ENCODE assay signal across 10 cellular contexts in genomic region chr6:44269168-44269920, GRCh38. TPM values are rescaled to one million over a fixed set of nuclear protein-coding genes. Genes with fewer than 3 reads are reported as not detected.
DNase-seq lines count a peak whose midpoint lies in the region; ATAC-seq and TF ChIP-seq lines count a peak whose summit lies in the region.
"Had no signal": no experiment of that assay in that cellular context is flagged by ENCODE, and none has a peak within 500 bp of the region (broad histone marks: within the 10 kb centered on the region; RNA-seq: fewer than 3 reads in every experiment).

No MANE protein-coding gene starts in this region.

- no peak for ATAC-seq in left cardiac atrium
- ATAC-seq in heart right ventricle, result no peak
- ATAC-seq in stimulated activated naive CD8-positive, alpha-beta T cell treated with anti-CD3 and anti-CD28 coated beads, Interleukin-15, amount 100 ng/mL, for 72 hours, result no peak
- ATAC-seq: right lobe of liver had no signal

- H3K4me3 ChIP-seq in heart right ventricle (no peak overlapping the region), WERI-Rb-1 (ENCODE audit: low read depth, low read length) (peak overlapping the region; percentile 48), iPS-20b (ENCODE audit: low read length) (peak overlapping the region; percentile 58)
- H3K4me3 ChIP-seq: right lobe of liver had no signal

- WGBS in heart right ventricle, 2 donors, result 67 to 91% methylated on average over 1 of the region's 1 CpG

- CTCF ChIA-PET in GM10248 (lab: Yijun Ruan, JAX), result interaction anchor here (0.9 to 7.3 kb wide), 20 partner anchors 9 to 206 kb away, joined by 3 to 182 read pairs (median 7); partner anchors contain the start of gene AARS2

- POLR2A ChIA-PET in GM10248 (lab: Yijun Ruan, JAX), result no interaction called here

- H3K4me3 Mint-ChIP-seq in stimulated activated naive CD8-positive, alpha-beta T cell treated with anti-CD3 and anti-CD28 coated beads, Interleukin-15, amount 100 ng/mL, for 72 hours, result peak overlapping the region; percentile 64 to 77

- DNase-seq in left cardiac atrium (peak; percentile 8), heart right ventricle (no peak), WERI-Rb-1 (no peak), GM10248 (ENCODE audit: extremely low spot score) (no peak), amygdala (lab: John Stamatoyannopoulos, UW) (no peak), NCI-H510A (lab: John Stamatoyannopoulos, UW) (no peak)
- DNase-seq in stimulated activated naive CD8-positive, alpha-beta T cell treated with anti-CD3 and anti-CD28 coated beads, Interleukin-15, amount 100 ng/mL, for 72 hours, result no peak

- no peak overlapping the region; the same call in 1 of the 2 replicates for H3K9ac ChIP-seq in iPS-20b (ENCODE audit: low read depth, low read length)

- no peak overlapping the region for H3K27ac Mint-ChIP-seq in stimulated activated naive CD8-positive, alpha-beta T cell treated with anti-CD3 and anti-CD28 coated beads, Interleukin-15, amount 100 ng/mL, for 72 hours

- intact Hi-C loops in left cardiac atrium (cut with DNase I), result loop anchor here (2.0 to 10.0 kb wide), 2 partner anchors 69 to 175 kb away; no protein-coding TSS in a partner anchor
- intact Hi-C loops in heart right ventricle (cut with DNase I), result loop anchor here (2.0 to 10.0 kb wide), 6 partner anchors 33 to 172 kb away; partner anchors contain the start of gene AARS2 (in 1 of the 10)

- peaks cover 65% of the 10 kb centered on the region for H3K27me3 Mint-ChIP-seq in stimulated activated naive CD8-positive, alpha-beta T cell treated with anti-CD3 and anti-CD28 coated beads, Interleukin-15, amount 100 ng/mL, for 72 hours

- H3K27ac ChIP-seq in heart right ventricle, result no peak overlapping the region
- peak overlapping the region; percentile 79 for H3K27ac ChIP-seq in WERI-Rb-1
- H3K27ac ChIP-seq in iPS-20b (ENCODE audit: low read length), result no peak overlapping the region
- H3K27ac ChIP-seq: right lobe of liver had no signal

- TF ChIP-seq CTCF in heart right ventricle (IDR thresholded peaks at IDR 0.05), result no peak
- no peak for TF ChIP-seq CTCF in WERI-Rb-1 (IDR thresholded peaks at IDR 0.05; ENCODE audit: low read depth, low read length)
- TF ChIP-seq CTCF in GM10248 (IDR thresholded peaks at IDR 0.05; ENCODE audit: control extremely low read depth, extremely low read depth, low read depth, missing control alignments), result no peak

- peaks cover 3 to 13% (median 7%) of the 10 kb centered on the region in 9 donors for H3K4me1 ChIP-seq in heart right ventricle
- peaks cover 17% of the 10 kb centered on the region; the same call in 1 of the 2 replicates for H3K4me1 ChIP-seq in iPS-20b (ENCODE audit: insufficient read depth, low read length)

- H3K27me3 ChIP-seq in heart right ventricle (peaks cover 10 to 66% (median 53%) of the 10 kb centered on the region in 7 donors), WERI-Rb-1 (ENCODE audit: insufficient read depth, low read depth, severe bottlenecking) (no peaks in the 10 kb centered on the region), iPS-20b (ENCODE audit: insufficient read depth, low read length) (peaks cover 48% of the 10 kb centered on the region)
- H3K27me3 ChIP-seq: right lobe of liver had no signal

- no peaks in the 10 kb centered on the region for H3K36me3 ChIP-seq in heart right ventricle
- peaks cover 19% of the 10 kb centered on the region for H3K36me3 ChIP-seq in WERI-Rb-1
- H3K36me3 ChIP-seq in iPS-20b (ENCODE audit: insufficient read depth, low read depth, low read length), result no peaks in the 10 kb centered on the region
- H3K36me3 ChIP-seq: right lobe of liver had no signal

- H3K4me1 Mint-ChIP-seq in stimulated activated naive CD8-positive, alpha-beta T cell treated with anti-CD3 and anti-CD28 coated beads, Interleukin-15, amount 100 ng/mL, for 72 hours, result peaks cover 44% of the 10 kb centered on the region

- H3K9me3 Mint-ChIP-seq in stimulated activated naive CD8-positive, alpha-beta T cell treated with anti-CD3 and anti-CD28 coated beads, Interleukin-15, amount 100 ng/mL, for 72 hours, result no peaks in the 10 kb centered on the region

- no peaks in the 10 kb centered on the region for H3K9me3 ChIP-seq in heart right ventricle
- H3K9me3 ChIP-seq in WERI-Rb-1 (ENCODE audit: severe bottlenecking), result no peaks in the 10 kb centered on the region
- no peaks in the 10 kb centered on the region for H3K9me3 ChIP-seq in iPS-20b (ENCODE audit: insufficient read depth, low read depth, low read length)
- H3K9me3 ChIP-seq: right lobe of liver had no signal

RNA-seq across cellular contexts. Expression of gene TMEM151B, which starts 0.9 kb away (rescaled TPM):
- under 1 TPM in 1 of 2 donors, not detected in 1; 0.05 TPM for total RNA-seq in left cardiac atrium
- 1 to 10 TPM in 1 of 10 donors, under 1 TPM in 5, not detected in 4; 0.09 to 2.2 (median 0.43) TPM for total RNA-seq in heart right ventricle
- polyA plus RNA-seq in heart right ventricle, result 1 to 10 TPM in 1 of 2 donors, under 1 TPM in 1; 0.14 to 1.2 TPM
- total RNA-seq: LHCN-M2, right lobe of liver had no signal

RNA-seq across cellular contexts. Expression of gene NFKBIE, which starts 4.0 kb away (rescaled TPM):
- total RNA-seq in left cardiac atrium (1 to 10 TPM; 3.8 to 5.8 TPM), heart right ventricle (1 to 10 TPM; 1.5 to 8.7 (median 3.4) TPM)
- 1 to 10 TPM; 5.7 to 5.9 TPM for polyA plus RNA-seq in heart right ventricle

RNA-seq across cellular contexts. Expression of gene SLC35B2, which starts 12.0 kb away (rescaled TPM):
- total RNA-seq in left cardiac atrium, result 10 to 100 TPM; 23.3 to 29.9 TPM
- 10 to 100 TPM; 19.4 to 29.8 (median 23.7) TPM for total RNA-seq in heart right ventricle
- polyA plus RNA-seq in heart right ventricle, result 10 to 100 TPM in 1 of 2 donors, 1 to 10 TPM in 1; 9.1 to 27.2 TPM

RNA-seq across cellular contexts. Expression of gene HSP90AB1, which starts 22.4 kb away (rescaled TPM):
- total RNA-seq in left cardiac atrium (100 to 1,000 TPM; 657 to 662 TPM), heart right ventricle (1,000 to 10,000 TPM in 4 of 10 donors, 100 to 1,000 TPM in 6; 675 to 1,053 (median 920) TPM)
- polyA plus RNA-seq in heart right ventricle, result 100 to 1,000 TPM; 235 to 764 TPM

RNA-seq across cellular contexts. Expression of gene AARS2, which starts 43.8 kb away (rescaled TPM):
- total RNA-seq in left cardiac atrium (1 to 10 TPM; 8.2 to 9.6 TPM), heart right ventricle (10 to 100 TPM in 1 of 10 donors, 1 to 10 TPM in 9; 7.0 to 10.9 (median 8.5) TPM)
- 1 to 10 TPM; 4.7 to 6.5 TPM for polyA plus RNA-seq in heart right ventricle

Comparison
In these comparisons a context has a peak if more than half of its experiments do, and no peak if none do; other contexts are left out.
1. H3K4me3 ChIP-seq: peak in WERI-Rb-1 (single experiment) and iPS-20b (single experiment); none in heart right ventricle (0 of 10).